ENCODE assay signal across 22 cellular contexts in the genomic region with DNA sequence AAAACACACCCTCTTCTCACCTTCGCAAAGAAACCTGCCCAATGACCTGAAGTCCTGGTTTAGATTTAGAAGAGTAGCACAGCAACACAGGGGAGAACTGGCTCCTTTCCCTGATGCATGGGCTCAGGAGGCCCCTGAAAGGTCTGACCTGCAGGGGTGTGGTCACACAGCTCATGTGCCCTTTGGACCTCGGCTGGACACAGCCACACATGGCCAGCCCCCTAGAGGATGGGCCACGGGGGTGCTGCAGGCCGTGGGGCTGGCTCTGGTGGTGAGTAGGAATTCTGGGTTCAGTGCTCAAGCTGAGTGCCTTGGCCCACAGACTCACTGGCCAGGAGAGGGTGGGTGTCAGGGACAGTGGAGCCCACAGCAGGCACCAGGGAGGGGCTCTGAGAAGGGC.
DNase-seq lines count a peak whose midpoint lies in the region; ATAC-seq, FAIRE-seq and TF ChIP-seq lines count a peak whose summit lies in the region.
"Had no signal": no experiment of that assay in that cellular context is flagged by ENCODE, and none has a peak within 500 bp of the region (broad histone marks: within the 10 kb centered on the region; RNA-seq: fewer than 3 reads in every experiment).

No MANE protein-coding gene starts in this region.

- TF ChIP-seq CTCF in kidney (IDR thresholded peaks at IDR 0.05; ENCODE audit: borderline replicate concordance, extremely low read depth, insufficient read depth), result no peak

- H3K27ac ChIP-seq in kidney (ENCODE audit: low read depth in 2 of 2, low read length in 2 of 2), result no peak overlapping the region
- H3K27ac ChIP-seq: BLaER1 treated with 17β-estradiol and CSF1 and Interleukin-3, amounts not matched to agents 10 nM and 100 nM had no signal

- no peaks in the 10 kb centered on the region for H3K9me3 Mint-ChIP-seq in stimulated activated naive CD8-positive, alpha-beta T cell treated with anti-CD3 and anti-CD28 coated beads, Interleukin-15, amount 100 ng/mL, for 72 hours
- no peaks in the 10 kb centered on the region for H3K9me3 Mint-ChIP-seq in stimulated activated effector memory CD8-positive, alpha-beta T cell treated with anti-CD3 and anti-CD28 coated beads, Interleukin-12 subunit alpha, Interleukin-12 subunit beta, amount 100 ng/mL, for 72 hours
- no peaks in the 10 kb centered on the region for H3K9me3 Mint-ChIP-seq in activated T-helper 17 cell treated with anti-CD3 and anti-CD28 coated beads, Interleukin-2, amount 50 U/mL, for 72 hours
- H3K9me3 Mint-ChIP-seq: CD8-positive, alpha-beta memory T cell; HFFc6 had no signal

- no peak overlapping the region for H3K9ac ChIP-seq in kidney (ENCODE audit: low read length in 2 of 2)
- H3K9ac ChIP-seq: BLaER1 treated with 17β-estradiol and CSF1 and Interleukin-3, amounts not matched to agents 10 nM and 100 nM had no signal

- no peaks in the 10 kb centered on the region for H3K36me3 Mint-ChIP-seq in stimulated activated effector memory CD8-positive, alpha-beta T cell treated with anti-CD3 and anti-CD28 coated beads, Interleukin-12 subunit alpha, Interleukin-12 subunit beta, amount 100 ng/mL, for 72 hours
- H3K36me3 Mint-ChIP-seq in activated T-helper 17 cell treated with anti-CD3 and anti-CD28 coated beads, Interleukin-2, amount 50 U/mL, for 72 hours (ENCODE audit: low read depth), result no peaks in the 10 kb centered on the region
- H3K36me3 Mint-ChIP-seq: CD4-positive, CD25-positive, alpha-beta regulatory T cell; CD8-positive, alpha-beta memory T cell had no signal

- H3K36me3 ChIP-seq in kidney (ENCODE audit: control insufficient read depth in 1 of 2, insufficient read depth in 2 of 2, low read length in 2 of 2), result no peaks in the 10 kb centered on the region
- H3K36me3 ChIP-seq: BLaER1 treated with 17β-estradiol and CSF1 and Interleukin-3, amounts not matched to agents 10 nM and 100 nM had no signal

- H3K27me3 Mint-ChIP-seq in stimulated activated naive CD8-positive, alpha-beta T cell treated with anti-CD3 and anti-CD28 coated beads, Interleukin-15, amount 100 ng/mL, for 72 hours, result peaks cover 17% of the 10 kb centered on the region
- peaks cover 18% of the 10 kb centered on the region for H3K27me3 Mint-ChIP-seq in activated T-helper 17 cell treated with anti-CD3 and anti-CD28 coated beads, Interleukin-2, amount 50 U/mL, for 72 hours

- DNase-seq in stimulated activated naive CD8-positive, alpha-beta T cell treated with anti-CD3 and anti-CD28 coated beads, Interleukin-15, amount 100 ng/mL, for 72 hours, result no peak
- no peak for DNase-seq in stimulated activated naive CD8-positive, alpha-beta T cell treated with anti-CD3 and anti-CD28 coated beads, Interleukin-15, Interleukin-2, amounts not matched to agents 100 U/mL and 50 U/mL, for 24 hours
- peak; percentile 56 for DNase-seq in kidney
- DNase-seq in stimulated activated effector memory CD8-positive, alpha-beta T cell treated with anti-CD3 and anti-CD28 coated beads, Interleukin-12 subunit alpha, Interleukin-12 subunit beta, amount 100 ng/mL, for 72 hours (ENCODE audit: low spot score in 2 of 2), result no peak
- DNase-seq in T-helper 1 cell, result no peak
- DNase-seq: CD4-positive, CD25-positive, alpha-beta regulatory T cell; CD8-positive, alpha-beta memory T cell; COR-L47; DMS 273 treated with DMSO at 0.1 percent for 48 hours; DMS53; DND-41; EL; GOT3; H7; HFFc6; IMR-90 had no signal

- H3K4me3 ChIP-seq in kidney (ENCODE audit: low read length in 2 of 2), result no peak overlapping the region
- H3K4me3 ChIP-seq: BLaER1 treated with 17β-estradiol and CSF1 and Interleukin-3, amounts not matched to agents 10 nM and 100 nM; GM12878 had no signal

- FAIRE-seq in kidney (lab: Jason Lieb, UNC), result no peak
- FAIRE-seq: GM12878 had no signal

- H3K4me1 ChIP-seq in kidney (ENCODE audit: control insufficient read depth in 1 of 2, insufficient read depth in 1 of 2, low read depth in 1 of 2, low read length in 2 of 2), result no peaks in the 10 kb centered on the region

- ATAC-seq in stimulated activated naive CD8-positive, alpha-beta T cell treated with anti-CD3 and anti-CD28 coated beads, Interleukin-15, amount 100 ng/mL, for 72 hours, result peak; percentile 28
- ATAC-seq in stimulated activated naive CD8-positive, alpha-beta T cell treated with anti-CD3 and anti-CD28 coated beads, Interleukin-15, Interleukin-2, amounts not matched to agents 100 U/mL and 50 U/mL, for 24 hours, result no peak
- peak; percentile 41 for ATAC-seq in stimulated activated effector memory CD8-positive, alpha-beta T cell treated with anti-CD3 and anti-CD28 coated beads, Interleukin-12 subunit alpha, Interleukin-12 subunit beta, amount 100 ng/mL, for 72 hours
- ATAC-seq in activated T-helper 17 cell treated with anti-CD3 and anti-CD28 coated beads, Interleukin-2, amount 50 U/mL, for 72 hours (replicated peaks), result no peak
- no peak for ATAC-seq in HG03039 (IDR thresholded peaks at IDR 0.05; ENCODE audit: unreplicated experiment)
- ATAC-seq: GM12878, HCT116 had no signal

- H3K9me3 ChIP-seq in kidney (ENCODE audit: control insufficient read depth in 1 of 2, low read length in 2 of 2), result no peaks in the 10 kb centered on the region
- H3K9me3 ChIP-seq: BLaER1 treated with 17β-estradiol and CSF1 and Interleukin-3, amounts not matched to agents 10 nM and 100 nM had no signal

- H3K27ac Mint-ChIP-seq in stimulated activated naive CD8-positive, alpha-beta T cell treated with anti-CD3 and anti-CD28 coated beads, Interleukin-15, amount 100 ng/mL, for 72 hours, result no peak overlapping the region
- no peak overlapping the region for H3K27ac Mint-ChIP-seq in stimulated activated effector memory CD8-positive, alpha-beta T cell treated with anti-CD3 and anti-CD28 coated beads, Interleukin-12 subunit alpha, Interleukin-12 subunit beta, amount 100 ng/mL, for 72 hours
- H3K27ac Mint-ChIP-seq in activated T-helper 17 cell treated with anti-CD3 and anti-CD28 coated beads, Interleukin-2, amount 50 U/mL, for 72 hours, result no peak overlapping the region
- H3K27ac Mint-ChIP-seq: B cell; CD4-positive, CD25-positive, alpha-beta regulatory T cell; CD8-positive, alpha-beta memory T cell; HFFc6 had no signal

- no peak overlapping the region for H3K4me3 Mint-ChIP-seq in stimulated activated naive CD8-positive, alpha-beta T cell treated with anti-CD3 and anti-CD28 coated beads, Interleukin-15, amount 100 ng/mL, for 72 hours
- H3K4me3 Mint-ChIP-seq in stimulated activated effector memory CD8-positive, alpha-beta T cell treated with anti-CD3 and anti-CD28 coated beads, Interleukin-12 subunit alpha, Interleukin-12 subunit beta, amount 100 ng/mL, for 72 hours, result no peak overlapping the region
- H3K4me3 Mint-ChIP-seq in activated T-helper 17 cell treated with anti-CD3 and anti-CD28 coated beads, Interleukin-2, amount 50 U/mL, for 72 hours, result no peak overlapping the region
- H3K4me3 Mint-ChIP-seq: B cell; CD4-positive, CD25-positive, alpha-beta regulatory T cell; CD8-positive, alpha-beta memory T cell; HFFc6 had no signal

- intact Hi-C loops in kidney (cut with DNase I), result no loop called here

- no peaks in the 10 kb centered on the region for H3K4me1 Mint-ChIP-seq in stimulated activated naive CD8-positive, alpha-beta T cell treated with anti-CD3 and anti-CD28 coated beads, Interleukin-15, amount 100 ng/mL, for 72 hours
- no peaks in the 10 kb centered on the region for H3K4me1 Mint-ChIP-seq in stimulated activated effector memory CD8-positive, alpha-beta T cell treated with anti-CD3 and anti-CD28 coated beads, Interleukin-12 subunit alpha, Interleukin-12 subunit beta, amount 100 ng/mL, for 72 hours
- H3K4me1 Mint-ChIP-seq in activated T-helper 17 cell treated with anti-CD3 and anti-CD28 coated beads, Interleukin-2, amount 50 U/mL, for 72 hours, result no peaks in the 10 kb centered on the region
- H3K4me1 Mint-ChIP-seq: B cell; CD4-positive, CD25-positive, alpha-beta regulatory T cell; CD8-positive, alpha-beta memory T cell had no signal

Comparison
In these comparisons a context has a peak if more than half of its experiments do, and no peak if none do; other contexts are left out.
1. ATAC-seq: peak in stimulated activated naive CD8-positive, alpha-beta T cell treated with anti-CD3 and anti-CD28 coated beads, Interleukin-15, amount 100 ng/mL, for 72 hours (single experiment) and stimulated activated effector memory CD8-positive, alpha-beta T cell treated with anti-CD3 and anti-CD28 coated beads, Interleukin-12 subunit alpha, Interleukin-12 subunit beta, amount 100 ng/mL, for 72 hours (single experiment); none in stimulated activated naive CD8-positive, alpha-beta T cell treated with anti-CD3 and anti-CD28 coated beads, Interleukin-15, Interleukin-2, amounts not matched to agents 100 U/mL and 50 U/mL, for 24 hours (single experiment), activated T-helper 17 cell treated with anti-CD3 and anti-CD28 coated beads, Interleukin-2, amount 50 U/mL, for 72 hours (single experiment) and HG03039 (single experiment).